Comparison of ENCODE assay signal across 8 cellular contexts in the genomic region with DNA sequence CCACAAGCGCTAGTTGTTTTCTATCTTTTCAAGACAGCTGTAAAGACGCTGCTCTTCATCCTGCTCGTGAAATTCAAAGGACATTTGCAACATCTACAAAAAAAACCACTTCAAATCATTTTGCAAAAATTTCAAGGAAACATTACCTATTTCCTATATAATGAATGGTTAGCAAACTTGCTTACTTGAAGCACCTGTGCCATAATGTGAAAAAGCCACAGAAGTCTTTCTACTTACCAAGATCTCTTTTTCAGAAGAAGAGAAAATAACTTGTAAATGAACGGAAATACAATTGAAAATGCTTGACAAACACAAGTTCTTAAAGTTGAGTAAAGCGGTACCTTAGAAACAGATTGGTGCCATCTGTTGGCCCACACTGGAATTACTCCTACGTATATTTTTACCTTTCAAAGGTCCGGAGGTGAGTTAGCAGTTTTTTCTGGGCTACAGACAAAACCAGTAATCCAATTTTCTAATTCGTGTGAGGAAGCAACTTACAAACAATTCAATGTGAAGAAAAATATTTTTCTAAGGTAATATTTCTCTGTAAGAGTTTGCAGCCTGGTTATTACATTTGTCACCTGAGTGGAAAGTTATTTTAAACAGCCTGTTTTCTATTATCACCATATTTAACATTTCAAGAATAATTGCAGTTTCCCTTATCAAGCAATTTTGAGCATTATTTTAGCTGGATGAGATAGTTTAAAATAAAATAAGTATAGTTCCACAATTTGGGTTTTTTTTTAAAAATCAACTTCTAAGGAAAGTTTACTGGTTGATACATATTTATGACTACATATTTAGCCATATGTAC. TPM values are rescaled to one million over a fixed set of nuclear protein-coding genes. Genes with fewer than 3 reads are reported as not detected.
DNase-seq lines count a peak whose midpoint lies in the region; FAIRE-seq and TF ChIP-seq lines count a peak whose summit lies in the region.

A gene with protein sequence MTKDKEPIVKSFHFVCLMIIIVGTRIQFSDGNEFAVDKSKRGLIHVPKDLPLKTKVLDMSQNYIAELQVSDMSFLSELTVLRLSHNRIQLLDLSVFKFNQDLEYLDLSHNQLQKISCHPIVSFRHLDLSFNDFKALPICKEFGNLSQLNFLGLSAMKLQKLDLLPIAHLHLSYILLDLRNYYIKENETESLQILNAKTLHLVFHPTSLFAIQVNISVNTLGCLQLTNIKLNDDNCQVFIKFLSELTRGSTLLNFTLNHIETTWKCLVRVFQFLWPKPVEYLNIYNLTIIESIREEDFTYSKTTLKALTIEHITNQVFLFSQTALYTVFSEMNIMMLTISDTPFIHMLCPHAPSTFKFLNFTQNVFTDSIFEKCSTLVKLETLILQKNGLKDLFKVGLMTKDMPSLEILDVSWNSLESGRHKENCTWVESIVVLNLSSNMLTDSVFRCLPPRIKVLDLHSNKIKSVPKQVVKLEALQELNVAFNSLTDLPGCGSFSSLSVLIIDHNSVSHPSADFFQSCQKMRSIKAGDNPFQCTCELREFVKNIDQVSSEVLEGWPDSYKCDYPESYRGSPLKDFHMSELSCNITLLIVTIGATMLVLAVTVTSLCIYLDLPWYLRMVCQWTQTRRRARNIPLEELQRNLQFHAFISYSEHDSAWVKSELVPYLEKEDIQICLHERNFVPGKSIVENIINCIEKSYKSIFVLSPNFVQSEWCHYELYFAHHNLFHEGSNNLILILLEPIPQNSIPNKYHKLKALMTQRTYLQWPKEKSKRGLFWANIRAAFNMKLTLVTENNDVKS (minus strand): TSS at position 294 of the 814 bp plus-strand sequence. CDS start 27,344 bp downstream, outside the sequence.

- FAIRE-seq in GM19239 (lab: Jason Lieb, UNC) = peak; percentile 94

- DNase-seq in GM19239 (ENCODE audit: insufficient read length, low spot score) (no peak), SW 1271 (lab: John Stamatoyannopoulos, UW) (peak; percentile 74 to 82), hepatocyte (ENCODE audit: low spot score) (peak; percentile 84), smooth muscle cell (lab: John Stamatoyannopoulos, UW; ENCODE audit: unreplicated experiment) (no peak), COLO829 (ENCODE audit: low spot score) (no peak)

- H2AFZ ChIP-seq in KMS-11 (ENCODE audit: low read depth) = peak within 1 kb of the TSS; percentile 90
- peak within 1 kb of the TSS; percentile 73 for H2AFZ ChIP-seq in hepatocyte
- H2AFZ ChIP-seq in smooth muscle cell (ENCODE audit: low read depth) = peak within 1 kb of the TSS; percentile 74

- H3K36me3 ChIP-seq in BLaER1 (no peaks in the 10 kb centered on the region), KMS-11 (ENCODE audit: insufficient read depth) (no peaks in the 10 kb centered on the region), hepatocyte (replicated peaks; ENCODE audit: insufficient read depth, low read depth) (no peaks in the 10 kb centered on the region), smooth muscle cell (ENCODE audit: low read depth) (no peaks in the 10 kb centered on the region)

- H3K79me2 ChIP-seq in KMS-11 (ENCODE audit: insufficient read depth, low read depth) = no peaks in the 10 kb centered on the region
- H3K79me2 ChIP-seq in hepatocyte = no peaks in the 10 kb centered on the region
- H3K79me2 ChIP-seq in smooth muscle cell (ENCODE audit: low read depth) = no peaks in the 10 kb centered on the region

- H3K27me3 ChIP-seq in BLaER1 = no peaks in the 10 kb centered on the region
- no peaks in the 10 kb centered on the region for H3K27me3 ChIP-seq in KMS-11 (ENCODE audit: insufficient read depth, low read depth)
- H3K27me3 ChIP-seq in hepatocyte = no peaks in the 10 kb centered on the region
- no peaks in the 10 kb centered on the region for H3K27me3 ChIP-seq in smooth muscle cell (ENCODE audit: low read depth)

- H3K9ac ChIP-seq in BLaER1 = no peak within 1 kb of the TSS
- H3K9ac ChIP-seq in KMS-11 = peak within 1 kb of the TSS; percentile 22; the same call in 1 of the 2 replicates
- H3K9ac ChIP-seq in smooth muscle cell (ENCODE audit: low read depth) = peak within 1 kb of the TSS; percentile 78

- H3K9me3 ChIP-seq in BLaER1 (no peaks in the 10 kb centered on the region; the same call in 1 of the 2 replicates), hepatocyte (ENCODE audit: low read depth) (no peaks in the 10 kb centered on the region), smooth muscle cell (replicated peaks; ENCODE audit: low read depth) (no peaks in the 10 kb centered on the region)

- H3K4me3 ChIP-seq in BLaER1 (no peak within 1 kb of the TSS), KMS-11 (IDR thresholded peaks at IDR 0.05; ENCODE audit: insufficient read depth, low read depth, low read length) (no peak within 1 kb of the TSS), hepatocyte (no peak within 1 kb of the TSS), smooth muscle cell (peak within 1 kb of the TSS; percentile 40)

- H3K4me1 ChIP-seq in BLaER1 = peaks cover 33% of the 10 kb centered on the region
- H3K4me1 ChIP-seq in KMS-11 (ENCODE audit: low read depth, poor library complexity, severe bottlenecking) = peaks cover 20% of the 10 kb centered on the region
- no peaks in the 10 kb centered on the region for H3K4me1 ChIP-seq in hepatocyte (ENCODE audit: insufficient read depth)
- H3K4me1 ChIP-seq in smooth muscle cell (ENCODE audit: low read depth) = no peaks in the 10 kb centered on the region

- H3K4me2 ChIP-seq in BLaER1 (peak within 1 kb of the TSS; percentile 58), KMS-11 (peak within 1 kb of the TSS; percentile 44), hepatocyte (peak within 1 kb of the TSS; percentile 70), smooth muscle cell (peak within 1 kb of the TSS; percentile 80)

- 12% methylated on average over 8 of the region's 8 CpGs for WGBS in hepatocyte (ENCODE audit: low lambda C conversion rate, missing lambda C conversion rate)
- WGBS in smooth muscle cell (ENCODE audit: low lambda C conversion rate) = 16% methylated on average over 8 of the region's 8 CpGs

- no peaks in the 10 kb centered on the region for H3K9me2 ChIP-seq in hepatocyte (replicated peaks; ENCODE audit: insufficient read depth)

- no peaks in the 10 kb centered on the region for H4K20me1 ChIP-seq in BLaER1
- H4K20me1 ChIP-seq in KMS-11 (ENCODE audit: insufficient read depth) = no peaks in the 10 kb centered on the region
- no peaks in the 10 kb centered on the region for H4K20me1 ChIP-seq in hepatocyte (ENCODE audit: insufficient read depth, poor library complexity, severe bottlenecking)
- no peaks in the 10 kb centered on the region for H4K20me1 ChIP-seq in smooth muscle cell (ENCODE audit: low read depth)

- H3F3A ChIP-seq in smooth muscle cell (ENCODE audit: low read depth) = peaks cover 6% of the 10 kb centered on the region

- TF ChIP-seq CTCF in KMS-11 (conservative IDR thresholded peaks at IDR 0.05; ENCODE audit: low read depth, low read length) (peak; percentile 67), hepatocyte (IDR thresholded peaks at IDR 0.05; ENCODE audit: poor library complexity) (peak; percentile 74), smooth muscle cell (IDR thresholded peaks at IDR 0.05; ENCODE audit: borderline replicate concordance, insufficient read depth, poor library complexity, severe bottlenecking) (peak; percentile 82)

- H3K27ac ChIP-seq in BLaER1 (peak within 1 kb of the TSS; percentile 57; the same call in 1 of the 2 replicates), KMS-11 (peak within 1 kb of the TSS; percentile 62; the same call in 1 of the 2 replicates), angular gyrus (ENCODE audit: low read depth, low read length) (peak within 1 kb of the TSS; percentile 14), hepatocyte (peak within 1 kb of the TSS; percentile 8), smooth muscle cell (ENCODE audit: low read depth) (peak within 1 kb of the TSS; percentile 95)

RNA-seq across cellular contexts. Expression of the gene that starts here (rescaled TPM):
- total RNA-seq in hepatocyte (1.1 and 2.6 TPM in 2 replicates), smooth muscle cell (4.4 and 8.9 TPM in 2 replicates)
- polyA plus RNA-seq in hepatocyte (0.24 and 0.56 TPM in 2 replicates), smooth muscle cell (0.17 and 0.89 TPM in 2 replicates)

Comparison
In these comparisons a context has a peak if more than half of its experiments do, and no peak if none do; other contexts are left out.
1. H3K27ac ChIP-seq: peak in every context shown above with its lines; median percentile 95 in smooth muscle cell; 62 in KMS-11; 57 in BLaER1; 14 in angular gyrus; 8 in hepatocyte.
2. DNase-seq: peak in SW 1271 (2 of 2) and hepatocyte (single experiment); none in GM19239 (single experiment), smooth muscle cell (single experiment) and COLO829 (single experiment).
3. Peak in every context shown above with its lines, with median percentiles within 50 percentile points of each other: H3K4me2 ChIP-seq, H2AFZ ChIP-seq and CTCF ChIP-seq.